Comparison of ENCODE assay signal across 9 cellular contexts in genomic region chr3:195546130-195546560, GRCh38. TPM values are rescaled to one million over a fixed set of nuclear protein-coding genes. Genes with fewer than 3 reads are reported as not detected.
DNase-seq lines count a peak whose midpoint lies in the region; ATAC-seq and TF ChIP-seq lines count a peak whose summit lies in the region.
"Had no signal": no experiment of that assay in that cellular context is flagged by ENCODE, and none has a peak within 500 bp of the region (broad histone marks: within the 10 kb centered on the region; RNA-seq: fewer than 3 reads in every experiment).

No MANE protein-coding gene starts in this region.

- peaks cover 33% of the 10 kb centered on the region for H3K4me1 Mint-ChIP-seq in osteocyte (ENCODE audit: unreplicated experiment)

- peaks cover 7% of the 10 kb centered on the region for H3K27me3 Mint-ChIP-seq in osteocyte (ENCODE audit: unreplicated experiment)

- peak overlapping the region; percentile 60 for H3K4me2 ChIP-seq in BLaER1

- H3K9me3 ChIP-seq in BLaER1: no peaks in the 10 kb centered on the region
- H3K9me3 ChIP-seq: neutrophil had no signal

- H3K4me3 ChIP-seq in BLaER1 (no peak overlapping the region), cardiac fibroblast (replicated peaks in 1 of 2; ENCODE audit: low read depth in 2 of 2, low read length in 2 of 2) (no peak overlapping the region), dorsolateral prefrontal cortex (no peak overlapping the region)

- no peak for ATAC-seq in HG02763 (IDR thresholded peaks at IDR 0.05; ENCODE audit: unreplicated experiment)

- no peaks in the 10 kb centered on the region for H3K36me3 Mint-ChIP-seq in osteocyte (ENCODE audit: unreplicated experiment)

- DNase-seq in NCI-H226 (peak; percentile 76), cardiac fibroblast (ENCODE audit: low read depth in 2 of 2) (peak; percentile 92 to 95), osteocyte (ENCODE audit: extremely low spot score, unreplicated experiment) (peak; percentile 80), HuH-7 (ENCODE audit: low spot score) (no peak), dorsolateral prefrontal cortex (no peak), NCI-H1417 treated with DMSO at 0.1 percent for 48 hours (lab: John Stamatoyannopoulos, UW) (no peak)

- peak overlapping the region; percentile 58 for H3K27ac Mint-ChIP-seq in osteocyte (ENCODE audit: unreplicated experiment)

- no peak overlapping the region for H3K4me3 Mint-ChIP-seq in osteocyte (ENCODE audit: unreplicated experiment)

- no peak for TF ChIP-seq CTCF in cardiac fibroblast (IDR thresholded peaks at IDR 0.05; ENCODE audit: low read depth, low read length)
- TF ChIP-seq CTCF in osteocyte (IDR thresholded peaks at IDR 0.05): no peak
- TF ChIP-seq CTCF in dorsolateral prefrontal cortex (IDR thresholded peaks at IDR 0.05 in 54 of 56, conservative IDR thresholded peaks at IDR 0.05 in 2 of 56; ENCODE audit: low read depth in 1 of 56, partially characterized antibody in 56 of 56): no peak

- peaks cover 16% of the 10 kb centered on the region for H4K20me1 ChIP-seq in BLaER1

- no peaks in the 10 kb centered on the region for H3K36me3 ChIP-seq in BLaER1
- H3K36me3 ChIP-seq: neutrophil had no signal

- H3K9me3 Mint-ChIP-seq in osteocyte (ENCODE audit: unreplicated experiment): no peaks in the 10 kb centered on the region

- H3K27me3 ChIP-seq in BLaER1: peaks cover 12% of the 10 kb centered on the region; the same call in 1 of the 2 replicates
- no peaks in the 10 kb centered on the region for H3K27me3 ChIP-seq in dorsolateral prefrontal cortex

- intact Hi-C loops in dorsolateral prefrontal cortex (cut with DNase I): no loop called here

- peaks cover 65% of the 10 kb centered on the region for H3K4me1 ChIP-seq in BLaER1

- H3K27ac ChIP-seq in BLaER1: no peak overlapping the region
- peak overlapping the region in 9 of 59 donors; percentile 0 to 51 (median 32) for H3K27ac ChIP-seq in dorsolateral prefrontal cortex
- H3K27ac ChIP-seq: neutrophil had no signal

- H3K9ac ChIP-seq in BLaER1: no peak overlapping the region

RNA-seq across cellular contexts. Expression of gene PPP1R2, which starts 3.0 kb away (rescaled TPM):
- 42.2 and 42.8 TPM in 2 replicates for total RNA-seq in osteocyte
- 10 to 100 TPM; 25.2 to 68.8 (median 47.3) TPM for total RNA-seq in dorsolateral prefrontal cortex

RNA-seq across cellular contexts. Expression of gene APOD, which starts 37.6 kb away (rescaled TPM):
- total RNA-seq in osteocyte (2.6 and 3.2 TPM in 2 replicates), dorsolateral prefrontal cortex (1,000 to 10,000 TPM in 1 of 120 experiments, 100 to 1,000 TPM in 119; 145 to 1,164 (median 402) TPM)

Comparison
In these comparisons a context has a peak if more than half of its experiments do, and no peak if none do; other contexts are left out.
1. DNase-seq: peak in NCI-H226 (single experiment), cardiac fibroblast (2 of 2) and osteocyte (single experiment); none in HuH-7 (single experiment), dorsolateral prefrontal cortex (0 of 10) and NCI-H1417 treated with DMSO at 0.1 percent for 48 hours (single experiment).
2. RNA of gene APOD, which starts 37.6 kb away (total RNA-seq): 145 to 1,164 TPM in dorsolateral prefrontal cortex; 2.6 to 3.2 TPM in osteocyte; every median in the first group is over 10 times any median in the second.